Comparison of ENCODE assay signal across 8 cellular contexts in the genomic region with DNA sequence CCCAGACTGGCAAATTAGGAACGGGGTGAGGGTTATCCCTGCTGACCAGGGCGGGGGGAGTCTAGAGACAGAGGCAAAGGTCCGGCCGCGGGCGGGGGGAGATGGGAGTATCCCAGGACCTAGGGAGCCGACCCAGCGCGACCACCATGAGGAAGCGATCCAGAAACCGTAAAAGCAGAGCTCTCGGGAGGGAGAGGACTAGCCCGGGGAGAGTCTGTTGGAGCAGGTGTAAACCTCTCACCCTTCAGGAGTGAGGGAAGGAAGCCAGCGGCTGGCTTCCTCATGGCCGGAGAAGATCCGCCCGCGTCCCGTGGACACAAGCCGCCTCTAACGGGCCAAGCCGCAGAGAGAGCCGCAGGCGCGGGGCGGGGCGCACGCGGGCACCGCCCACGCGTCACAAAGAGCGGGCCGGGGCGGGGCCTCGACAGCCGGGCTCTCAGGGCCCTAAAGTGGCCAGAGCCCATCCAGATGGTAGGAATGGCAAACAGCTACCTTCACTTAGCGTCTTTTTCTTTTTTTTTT. TPM values are rescaled to one million over a fixed set of nuclear protein-coding genes. Genes with fewer than 3 reads are reported as not detected.
DNase-seq lines count a peak whose midpoint lies in the region; ATAC-seq and TF ChIP-seq lines count a peak whose summit lies in the region.

Gene ACRBP (minus strand): TSS at position 350 of the 522 bp plus-strand sequence. CDS start 66 bp downstream, at position 284.

- H3K9me3 ChIP-seq in BE2C (peaks cover 12% of the 10 kb centered on the region; the same call in 1 of the 2 replicates), vagina (no peaks in the 10 kb centered on the region)

- H3K27ac Mint-ChIP-seq in activated T-helper 17 cell treated with anti-CD3 and anti-CD28 coated beads, Interleukin-2, amount 50 U/mL, for 72 hours, result peak within 1 kb of the TSS; percentile 13
- peak within 1 kb of the TSS in 1 of 3 experiments; percentile 45 for H3K27ac Mint-ChIP-seq in nephron

- H3K36me3 Mint-ChIP-seq in activated T-helper 17 cell treated with anti-CD3 and anti-CD28 coated beads, Interleukin-2, amount 50 U/mL, for 72 hours (ENCODE audit: low read depth), result peaks cover 43% of the 10 kb centered on the region
- peaks cover 41% of the 10 kb centered on the region for H3K36me3 Mint-ChIP-seq in nephron (ENCODE audit: low read depth)

- no peaks in the 10 kb centered on the region for H3K27me3 ChIP-seq in BE2C
- H3K27me3 ChIP-seq in foreskin keratinocyte, result peaks cover 3% of the 10 kb centered on the region
- no peaks in the 10 kb centered on the region for H3K27me3 ChIP-seq in vagina

- H3K4me3 ChIP-seq in BE2C (ENCODE audit: low read depth, low read length) (peak within 1 kb of the TSS; percentile 45), vagina (peak within 1 kb of the TSS; percentile 43 to 45)

- peak within 1 kb of the TSS; percentile 61 for H3K4me3 Mint-ChIP-seq in activated T-helper 17 cell treated with anti-CD3 and anti-CD28 coated beads, Interleukin-2, amount 50 U/mL, for 72 hours
- peak within 1 kb of the TSS; percentile 76 to 82 (median 82) for H3K4me3 Mint-ChIP-seq in nephron

- intact Hi-C loops in vagina (cut with DNase I), result no loop called here

- H3K4me1 Mint-ChIP-seq in activated T-helper 17 cell treated with anti-CD3 and anti-CD28 coated beads, Interleukin-2, amount 50 U/mL, for 72 hours, result peaks cover 5% of the 10 kb centered on the region
- H3K4me1 Mint-ChIP-seq in nephron, result peaks cover 16% of the 10 kb centered on the region

- ATAC-seq in HG02642 (IDR thresholded peaks at IDR 0.05; ENCODE audit: poor library complexity, unreplicated experiment) (peak; percentile 61), foreskin keratinocyte (peak; percentile 71), GM18519 (IDR thresholded peaks at IDR 0.05; ENCODE audit: low FRiP score, unreplicated experiment) (no peak)
- ATAC-seq in activated T-helper 17 cell treated with anti-CD3 and anti-CD28 coated beads, Interleukin-2, amount 50 U/mL, for 72 hours (replicated peaks), result peak; percentile 47

- TF ChIP-seq CTCF in BE2C (IDR thresholded peaks at IDR 0.05; ENCODE audit: low read depth, low read length) (no peak), foreskin keratinocyte (conservative IDR thresholded peaks at IDR 0.05) (no peak), nephron (IDR thresholded peaks at IDR 0.05; ENCODE audit: unreplicated experiment in 3 of 3) (no peak), vagina (IDR thresholded peaks at IDR 0.05) (no peak)

- H3K36me3 ChIP-seq in BE2C (peaks cover 7% of the 10 kb centered on the region), vagina (peaks cover 0 to 27% of the 10 kb centered on the region in 2 donors)

- DNase-seq in BE2C, result peak; percentile 69
- no peak for DNase-seq in foreskin keratinocyte
- DNase-seq in vagina (ENCODE audit: extremely low spot score in 2 of 2), result no peak
- no peak for DNase-seq in T-helper 9 cell

- no peak for TF ChIP-seq POLR2A in vagina (IDR thresholded peaks at IDR 0.05)

- H3K9me3 Mint-ChIP-seq in activated T-helper 17 cell treated with anti-CD3 and anti-CD28 coated beads, Interleukin-2, amount 50 U/mL, for 72 hours, result peaks cover 6% of the 10 kb centered on the region
- H3K9me3 Mint-ChIP-seq in nephron, result no peaks in the 10 kb centered on the region

- H3K27me3 Mint-ChIP-seq in activated T-helper 17 cell treated with anti-CD3 and anti-CD28 coated beads, Interleukin-2, amount 50 U/mL, for 72 hours, result peaks cover 3% of the 10 kb centered on the region
- peaks cover 3% of the 10 kb centered on the region for H3K27me3 Mint-ChIP-seq in nephron (ENCODE audit: low read depth)

- no peak within 1 kb of the TSS for H3K27ac ChIP-seq in foreskin keratinocyte
- H3K27ac ChIP-seq in vagina, result no peak within 1 kb of the TSS

- H3K4me1 ChIP-seq in BE2C, result no peaks in the 10 kb centered on the region
- no peaks in the 10 kb centered on the region for H3K4me1 ChIP-seq in foreskin keratinocyte
- H3K4me1 ChIP-seq in vagina, result peaks cover 12% of the 10 kb centered on the region

RNA-seq across cellular contexts. Expression of gene ACRBP, which starts in this region (rescaled TPM):
- polyA plus RNA-seq in BE2C (2012; ENCODE audit: insufficient read depth, insufficient read length, low read depth), result 2.3 TPM
- 1 to 10 TPM in 1 of 2 donors, under 1 TPM in 1; 0.78 to 2.6 TPM for total RNA-seq in activated T-helper 17 cell treated with anti-CD3 and anti-CD28 coated beads, Interleukin-2, amount 50 U/mL, for 72 hours
- 0.07 TPM in 1 of 2 replicates, not detected in the other for total RNA-seq in foreskin keratinocyte
- polyA plus RNA-seq in foreskin keratinocyte, result 0.09 and 0.11 TPM in 2 replicates
- 0.74 TPM for total RNA-seq in vagina

Comparison
In these comparisons a context has a peak if more than half of its experiments do, and no peak if none do; other contexts are left out.
1. Peak in ATAC-seq in foreskin keratinocyte; RNA of the gene not detected or under 1 TPM.